In the genomic region with DNA sequence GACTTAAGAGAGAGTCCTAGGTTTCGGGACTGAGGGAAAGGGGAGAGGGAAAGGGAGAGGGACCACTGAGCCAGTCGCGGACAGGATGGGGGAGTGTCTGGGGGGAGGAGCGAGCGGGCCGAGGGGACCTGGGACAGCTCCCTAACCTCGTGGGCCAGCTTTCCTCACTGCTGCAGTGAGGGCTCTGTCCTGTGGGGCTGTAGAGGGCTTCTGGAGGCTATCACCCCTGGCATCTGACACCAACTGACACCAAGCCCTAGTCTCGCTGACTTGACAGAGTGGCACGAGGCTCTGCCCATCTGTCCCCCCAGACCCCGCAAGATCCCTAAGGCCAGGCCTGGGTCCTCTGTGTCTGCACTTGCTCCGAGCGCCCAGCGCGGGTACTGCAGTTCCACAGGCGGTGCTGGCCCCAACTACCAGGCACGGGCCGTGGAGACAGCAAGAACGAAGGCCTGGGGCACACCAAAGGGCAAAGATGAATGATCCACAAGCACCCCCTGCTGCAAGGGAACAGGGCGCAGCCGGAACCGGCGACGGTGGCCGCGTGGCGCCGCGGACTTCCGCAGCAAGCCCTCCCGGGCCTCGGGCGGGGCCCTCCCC, we compare ENCODE assay signal across 8 cellular contexts.
A peak's percentile ranks its signal among the peaks of the same experiment; 100 is the strongest.
DNase-seq lines count a peak whose midpoint lies in the region; ATAC-seq and TF ChIP-seq lines count a peak whose summit lies in the region.

No MANE protein-coding gene starts in this region.

- ATAC-seq in HG02623 (IDR thresholded peaks at IDR 0.05; ENCODE audit: unreplicated experiment): peak; percentile 36

- in situ Hi-C loops in astrocyte of the cerebellum (cut with HindIII; ENCODE audit: low sequenced_read_pairs): no loop called here

- peak overlapping the region; percentile 60 for H3K4me3 ChIP-seq in astrocyte of the cerebellum (ENCODE audit: low read depth, low read length)

- peak; percentile 15 for DNase-seq in activated gamma-delta T cell treated with anti-CD3 and anti-CD28 coated beads, Interleukin-2, amount 50 U/mL, for 16 hours (ENCODE audit: low read depth)
- DNase-seq in activated gamma-delta T cell (lab: John Stamatoyannopoulos, UW) (no peak), NCI-H1105 treated with DMSO at 0.1 percent for 48 hours (lab: John Stamatoyannopoulos, UW) (peak; percentile 42), astrocyte of the cerebellum (ENCODE audit: low read depth) (no peak), iPS-NIHi7 (ENCODE audit: extremely low spot score) (peak; percentile 51), hippocampal formation (lab: John Stamatoyannopoulos, UW) (no peak)
- DNase-seq in stimulated activated CD4-positive, alpha-beta T cell treated with anti-CD3 and anti-CD28 coated beads, Interleukin-1b, Interleukin-23, amount 100 ng/mL, for 48 hours: peak; percentile 21

- peak; percentile 19 for TF ChIP-seq CTCF in astrocyte of the cerebellum (IDR thresholded peaks at IDR 0.05; ENCODE audit: low read depth, low read length, missing control alignments)

Comparison
In these comparisons a context has a peak if more than half of its experiments do, and no peak if none do; other contexts are left out.
1. DNase-seq: peak in activated gamma-delta T cell treated with anti-CD3 and anti-CD28 coated beads, Interleukin-2, amount 50 U/mL, for 16 hours (single experiment), NCI-H1105 treated with DMSO at 0.1 percent for 48 hours (single experiment), iPS-NIHi7 (single experiment) and stimulated activated CD4-positive, alpha-beta T cell treated with anti-CD3 and anti-CD28 coated beads, Interleukin-1b, Interleukin-23, amount 100 ng/mL, for 48 hours (single experiment); none in activated gamma-delta T cell (single experiment), astrocyte of the cerebellum (single experiment) and hippocampal formation (0 of 2).